24 cellular contexts compared by ENCODE assay signal in the genomic region with DNA sequence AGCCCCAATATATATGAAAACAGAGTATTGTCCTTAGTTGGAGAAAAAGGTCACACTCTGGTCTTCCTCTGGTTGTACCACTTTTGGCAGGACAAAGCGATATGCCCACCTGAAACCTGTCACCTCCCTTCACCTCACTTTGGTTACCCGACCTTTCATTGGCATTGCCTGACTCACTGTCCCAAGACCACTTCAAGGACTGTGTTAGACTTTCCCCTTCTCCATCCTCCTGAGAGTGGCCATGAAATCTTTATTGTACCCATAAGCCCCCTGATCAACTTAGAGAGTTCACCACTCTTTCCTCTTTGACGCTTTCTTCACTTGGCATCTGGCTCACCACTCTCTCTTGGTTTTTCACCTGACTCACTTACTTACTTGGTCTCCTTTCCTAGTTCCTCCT. TPM values are rescaled to one million over a fixed set of nuclear protein-coding genes. Genes with fewer than 3 reads are reported as not detected.
DNase-seq lines count a peak whose midpoint lies in the region; ATAC-seq, FAIRE-seq and TF ChIP-seq lines count a peak whose summit lies in the region.
"Had no signal": no experiment of that assay in that cellular context is flagged by ENCODE, and none has a peak within 500 bp of the region (broad histone marks: within the 10 kb centered on the region; RNA-seq: fewer than 3 reads in every experiment).

No MANE protein-coding gene starts in this region.

- H3K27me3 Mint-ChIP-seq in activated naive CD8-positive, alpha-beta T cell treated with anti-CD3 and anti-CD28 coated beads, Interleukin-2, amount 50 U/mL, for 24 hours, result peaks cover 10% of the 10 kb centered on the region
- H3K27me3 Mint-ChIP-seq in activated naive CD8-positive, alpha-beta T cell treated with anti-CD3 and anti-CD28 coated beads for 36 hours, result peaks cover 10% of the 10 kb centered on the region

- no peak overlapping the region for H2AFZ ChIP-seq in GM12878 (ENCODE audit: control insufficient read depth, low read depth, low read length)
- H2AFZ ChIP-seq: GM23338 had no signal

- no peak overlapping the region for H3K4me2 ChIP-seq in GM12878 (ENCODE audit: control insufficient read depth, insufficient read depth)
- H3K4me2 ChIP-seq: BLaER1, GM23338 had no signal

- ATAC-seq in activated naive CD8-positive, alpha-beta T cell treated with anti-CD3 and anti-CD28 coated beads, Interleukin-2, amount 50 U/mL, for 24 hours, result peak; percentile 52
- no peak for ATAC-seq in GM12878
- ATAC-seq in HG02610 (IDR thresholded peaks at IDR 0.05; ENCODE audit: unreplicated experiment), result no peak
- ATAC-seq: CD8-positive, alpha-beta T cell; GM23338; HCT116 had no signal

- H3K27me3 ChIP-seq in GM12878 (replicated peaks in 1 of 2; ENCODE audit: control insufficient read depth in 2 of 2, insufficient read depth in 2 of 2, low read length in 1 of 2), result no peaks in the 10 kb centered on the region
- H3K27me3 ChIP-seq: BLaER1 had no signal

- H3K27ac ChIP-seq in HEK293 (ENCODE audit: extremely low read depth, low read depth, low read length), result no peak overlapping the region
- H3K27ac ChIP-seq in GM12878 (ENCODE audit: control insufficient read depth, insufficient read depth), result no peak overlapping the region
- peak overlapping the region; percentile 63 for H3K27ac ChIP-seq in epithelial cell of prostate
- H3K27ac ChIP-seq: 22Rv1, BLaER1, C4-2B had no signal

- DNase-seq in activated naive CD8-positive, alpha-beta T cell treated with anti-CD3 and anti-CD28 coated beads, Interleukin-2, amount 50 U/mL, for 24 hours, result no peak
- DNase-seq in activated naive CD8-positive, alpha-beta T cell treated with anti-CD3 and anti-CD28 coated beads for 36 hours, result no peak
- DNase-seq in GM12878 (ENCODE audit: low read depth, low spot score) (no peak), epithelial cell of prostate (ENCODE audit: low read depth, low spot score) (no peak), amygdala (lab: John Stamatoyannopoulos, UW) (no peak)
- DNase-seq in effector CD8-positive, alpha-beta T cell (lab: John Stamatoyannopoulos, UW), result no peak
- DNase-seq: CD4-positive, CD25-positive, alpha-beta regulatory T cell; CD8-positive, alpha-beta T cell; DMS153; DND-41; H9; HFFc6 had no signal

- intact Hi-C loops in GM12878 (cut with micrococcal nuclease; ENCODE audit: unreplicated experiment), result no loop called here

- H3K4me1 ChIP-seq in HEK293 (ENCODE audit: control insufficient read depth, insufficient read depth, low read length), result no peaks in the 10 kb centered on the region
- no peaks in the 10 kb centered on the region for H3K4me1 ChIP-seq in GM12878 (ENCODE audit: control insufficient read depth, insufficient read depth, low read length)
- H3K4me1 ChIP-seq: BLaER1 had no signal

- H3K4me3 Mint-ChIP-seq in activated naive CD8-positive, alpha-beta T cell treated with anti-CD3 and anti-CD28 coated beads, Interleukin-2, amount 50 U/mL, for 24 hours, result no peak overlapping the region
- H3K4me3 Mint-ChIP-seq in activated naive CD8-positive, alpha-beta T cell treated with anti-CD3 and anti-CD28 coated beads for 36 hours, result no peak overlapping the region
- H3K4me3 Mint-ChIP-seq: B cell; CD4-positive, CD25-positive, alpha-beta regulatory T cell; CD8-positive, alpha-beta T cell; GM23338; H9; HFFc6 had no signal

- no peaks in the 10 kb centered on the region for H3K79me2 ChIP-seq in GM12878 (ENCODE audit: control insufficient read depth, insufficient read depth, low read length)

- RAD21 ChIA-PET in GM12878 (lab: Charles Lee; ENCODE audit: unreplicated experiment), result no interaction called here

- H3K4me1 Mint-ChIP-seq in activated naive CD8-positive, alpha-beta T cell treated with anti-CD3 and anti-CD28 coated beads, Interleukin-2, amount 50 U/mL, for 24 hours, result no peaks in the 10 kb centered on the region
- H3K4me1 Mint-ChIP-seq in activated naive CD8-positive, alpha-beta T cell treated with anti-CD3 and anti-CD28 coated beads for 36 hours, result no peaks in the 10 kb centered on the region
- H3K4me1 Mint-ChIP-seq: B cell; CD4-positive, CD25-positive, alpha-beta regulatory T cell had no signal

- POLR2A ChIA-PET in HEK293 (lab: Yijun Ruan, JAX) (no interaction called here), GM12878 (lab: Charles Lee) (no interaction called here)

- no peak for TF ChIP-seq RAD21 in GM12878 (IDR thresholded peaks at IDR 0.05; ENCODE audit: insufficient read depth, low read depth, low read length)

- TF ChIP-seq EP300 in GM12878 (IDR thresholded peaks at IDR 0.05; ENCODE audit: borderline replicate concordance in 1 of 2, control insufficient read depth in 1 of 2, low read depth in 2 of 2, low read length in 2 of 2), result no peak

- H3K36me3 Mint-ChIP-seq in activated naive CD8-positive, alpha-beta T cell treated with anti-CD3 and anti-CD28 coated beads, Interleukin-2, amount 50 U/mL, for 24 hours (ENCODE audit: low read depth), result no peaks in the 10 kb centered on the region
- H3K36me3 Mint-ChIP-seq in activated naive CD8-positive, alpha-beta T cell treated with anti-CD3 and anti-CD28 coated beads for 36 hours, result no peaks in the 10 kb centered on the region
- H3K36me3 Mint-ChIP-seq: CD4-positive, CD25-positive, alpha-beta regulatory T cell; CD8-positive, alpha-beta T cell had no signal

- in situ Hi-C loops in GM12878 (cut with MboI), result no loop called here

- no peaks in the 10 kb centered on the region for H4K20me1 ChIP-seq in GM12878 (ENCODE audit: control insufficient read depth, insufficient read depth)
- H4K20me1 ChIP-seq: BLaER1 had no signal

- CTCF ChIA-PET in HEK293 (lab: Yijun Ruan, JAX), result no interaction called here
- CTCF ChIA-PET in GM12878 (lab: Yijun Ruan, JAX), result no interaction called here

- peak; percentile 57 for FAIRE-seq in GM12878 (lab: Jason Lieb, UNC)
- FAIRE-seq: A204.1, G401.6, GM19239 had no signal

- H3K36me3 ChIP-seq in HEK293 (ENCODE audit: control insufficient read depth in 2 of 2, insufficient read depth in 1 of 2, low read length in 2 of 2) (no peaks in the 10 kb centered on the region), GM12878 (ENCODE audit: control insufficient read depth in 2 of 2, insufficient read depth in 2 of 2, low read length in 1 of 2) (no peaks in the 10 kb centered on the region)
- H3K36me3 ChIP-seq: BLaER1 had no signal

- TF ChIP-seq CTCF in HEK293 (tag by site-specific recombination; IDR thresholded peaks at IDR 0.05) (no peak), GM12878 (IDR thresholded peaks at IDR 0.05 in 2 of 3, conservative IDR thresholded peaks at IDR 0.05 in 1 of 3; ENCODE audit: control insufficient read depth in 2 of 3, extremely low read depth in 1 of 3, insufficient read depth in 1 of 3, low read depth in 3 of 3, low read length in 3 of 3) (no peak)

- H3K9me3 Mint-ChIP-seq in activated naive CD8-positive, alpha-beta T cell treated with anti-CD3 and anti-CD28 coated beads, Interleukin-2, amount 50 U/mL, for 24 hours, result no peaks in the 10 kb centered on the region
- H3K9me3 Mint-ChIP-seq in activated naive CD8-positive, alpha-beta T cell treated with anti-CD3 and anti-CD28 coated beads for 36 hours, result no peaks in the 10 kb centered on the region
- H3K9me3 Mint-ChIP-seq: CD4-positive, CD25-positive, alpha-beta regulatory T cell; CD8-positive, alpha-beta T cell; GM23338; H9; HFFc6 had no signal

- H3K4me3 ChIP-seq in HEK293 (ENCODE audit: low read depth, low read length), result no peak overlapping the region
- no peak overlapping the region for H3K4me3 ChIP-seq in GM12878
- H3K4me3 ChIP-seq: BLaER1, GM23338 had no signal

- SMC1A ChIA-PET in GM12878 (lab: Charles Lee; ENCODE audit: uncharacterized antibody, unreplicated experiment), result interaction anchor here (1.0 kb wide), 1 partner anchor 637 kb away, joined by 3 read pairs; no protein-coding TSS in a partner anchor

- no peaks in the 10 kb centered on the region for H3K9me3 ChIP-seq in HEK293 (ENCODE audit: control insufficient read depth, insufficient read depth, low read depth, low read length)
- H3K9me3 ChIP-seq in GM12878 (replicated peaks; ENCODE audit: control insufficient read depth, insufficient read depth, low read length), result no peaks in the 10 kb centered on the region
- H3K9me3 ChIP-seq: BLaER1, Caco-2 had no signal

- no peak overlapping the region for H3K9ac ChIP-seq in GM12878 (ENCODE audit: control insufficient read depth, insufficient read depth, low read length)
- H3K9ac ChIP-seq: BLaER1 had no signal

- TF ChIP-seq POLR2A in GM12878 (IDR thresholded peaks at IDR 0.05; ENCODE audit: low read depth, low read length), result no peak

- WGBS in GM12878 (ENCODE audit: insufficient coverage, insufficient replicate concordance, low lambda C conversion rate, missing lambda C conversion rate), result 82% methylated on average over 3 of the region's 3 CpGs

- BruUV-seq in GM12878 (replicated peaks; lab: Mats Ljungman, UMichigan), result no TSS peak

- no peak overlapping the region for H3K27ac Mint-ChIP-seq in activated naive CD8-positive, alpha-beta T cell treated with anti-CD3 and anti-CD28 coated beads, Interleukin-2, amount 50 U/mL, for 24 hours
- H3K27ac Mint-ChIP-seq in activated naive CD8-positive, alpha-beta T cell treated with anti-CD3 and anti-CD28 coated beads for 36 hours, result no peak overlapping the region
- H3K27ac Mint-ChIP-seq: B cell; CD8-positive, alpha-beta T cell; GM23338; H9; HFFc6 had no signal

RNA-seq across cellular contexts. Expression of gene AP3B1, which starts 32.4 kb away (rescaled TPM):
- total RNA-seq in activated naive CD8-positive, alpha-beta T cell treated with anti-CD3 and anti-CD28 coated beads for 36 hours, result 10 to 100 TPM; 36.6 to 36.7 TPM
- total RNA-seq in GM12878 (2013; cell fraction: nucleolus; rRNA removed), result 138 and 154 TPM in 2 replicates
- total RNA-seq in GM12878 (2014; rRNA removed), result 59.5 and 71.3 TPM in 2 replicates
- 70.8 and 75.6 TPM in 2 replicates for total RNA-seq in GM12878 (2014; rRNA removed; fragmentation: Illumina TruSeq; extraction: Trizol)
- total RNA-seq in GM12878 (2021), result 46.6 and 50.1 TPM in 2 replicates
- 34.1 TPM for polyA plus RNA-seq in GM12878 (2011; ENCODE audit: low read depth)
- polyA plus RNA-seq in GM12878 (2011; rRNA removed), result 58.3 and 74.3 TPM in 2 replicates
- polyA plus RNA-seq in GM12878 (2011; cell fraction: cytosol; rRNA removed), result 28.3 and 37.4 TPM in 2 replicates
- polyA plus RNA-seq in GM12878 (2011; cell fraction: nucleus; rRNA removed), result 25.4 and 27.2 TPM in 2 replicates
- 33.0 and 44.8 TPM in 2 replicates for polyA plus RNA-seq in GM12878 (2012)
- polyA plus RNA-seq in GM12878 (2014; fragmentation: Illumina TruSeq; extraction: Trizol), result 66.4 and 70.3 TPM in 2 replicates
- polyA plus RNA-seq in GM12878 (2014; fragmentation: Nextera tagmentation; extraction: Ambion mirVana), result 10 to 100 TPM; 32.8 to 36.2 TPM
- 26.2 and 30.9 TPM in 2 replicates for polyA plus RNA-seq in GM12878 (2014; rRNA removed)
- 10 to 100 TPM; 41.8 to 45.4 TPM for polyA plus RNA-seq in GM12878 (2016; fragmentation: Nextera tagmentation; extraction: Ambion mirVana)
- 60.5 and 63.3 TPM in 2 replicates for polyA minus RNA-seq in GM12878 (2011; rRNA and poly(A)+ RNA removed)
- 15.0 and 21.5 TPM in 2 replicates for polyA minus RNA-seq in GM12878 (2011; cell fraction: cytosol; rRNA and poly(A)+ RNA removed)
- polyA minus RNA-seq in GM12878 (2011; cell fraction: nucleus; rRNA and poly(A)+ RNA removed), result 44.2 and 73.4 TPM in 2 replicates

RNA-seq across cellular contexts. Expression of gene SCAMP1, which starts 33.5 kb away (rescaled TPM):
- 10 to 100 TPM; 15.6 to 19.9 TPM for total RNA-seq in activated naive CD8-positive, alpha-beta T cell treated with anti-CD3 and anti-CD28 coated beads for 36 hours
- 44.5 and 47.9 TPM in 2 replicates for total RNA-seq in GM12878 (2013; cell fraction: nucleolus; rRNA removed)
- total RNA-seq in GM12878 (2014; rRNA removed) (16.5 and 18.1 TPM in 2 replicates), GM12878 (2014; rRNA removed; fragmentation: Illumina TruSeq; extraction: Trizol) (18.8 and 19.6 TPM in 2 replicates), GM12878 (2021) (20.9 and 22.0 TPM in 2 replicates)
- polyA plus RNA-seq in GM12878 (2011; ENCODE audit: low read depth), result 3.3 TPM
- polyA plus RNA-seq in GM12878 (2011; rRNA removed) (22.3 and 30.8 TPM in 2 replicates), GM12878 (2014; fragmentation: Illumina TruSeq; extraction: Trizol) (12.9 and 17.6 TPM in 2 replicates), GM12878 (2014; fragmentation: Nextera tagmentation; extraction: Ambion mirVana) (10 to 100 TPM in 1 of 2 experiments, 1 to 10 TPM in 1; 9.1 to 21.2 TPM), GM12878 (2014; rRNA removed) (6.4 and 6.5 TPM in 2 replicates), GM12878 (2016; fragmentation: Nextera tagmentation; extraction: Ambion mirVana) (10 to 100 TPM; 21.8 to 27.9 TPM)
- polyA plus RNA-seq in GM12878 (2011; cell fraction: cytosol; rRNA removed), result 9.9 and 11.8 TPM in 2 replicates
- polyA plus RNA-seq in GM12878 (2011; cell fraction: nucleus; rRNA removed), result 6.0 and 8.3 TPM in 2 replicates
- polyA plus RNA-seq in GM12878 (2012), result 6.2 and 8.4 TPM in 2 replicates
- polyA minus RNA-seq in GM12878 (2011; rRNA and poly(A)+ RNA removed), result 33.5 and 48.1 TPM in 2 replicates
- 13.1 and 16.0 TPM in 2 replicates for polyA minus RNA-seq in GM12878 (2011; cell fraction: cytosol; rRNA and poly(A)+ RNA removed)
- 19.2 and 29.9 TPM in 2 replicates for polyA minus RNA-seq in GM12878 (2011; cell fraction: nucleus; rRNA and poly(A)+ RNA removed)
